In genomic region chr7:42156957-42157721, GRCh38 we compare ENCODE assay signal across 1 cellular context.
TF ChIP-seq lines count a peak whose summit lies in the region.

No MANE protein-coding gene starts in this region.

TF ChIP-seq in GM23338, 12 proteins besides CTCF, POLR2A, EP300 and RAD21 (continued from another document):
- TF ChIP-seq ZNF462 (CRISPR knock-in tag; IDR thresholded peaks at IDR 0.05) (no peak), EZH2 (IDR thresholded peaks at IDR 0.05; ENCODE audit: low read depth, unreplicated experiment) (no peak), ZNF331 (CRISPR knock-in tag; IDR thresholded peaks at IDR 0.05; ENCODE audit: low read depth) (no peak), ETS1 (IDR thresholded peaks at IDR 0.05) (no peak)
TF ChIP-seq in GM23338: peak in this region for 0.
